1 cellular context compared by ENCODE assay signal in the genomic region with DNA sequence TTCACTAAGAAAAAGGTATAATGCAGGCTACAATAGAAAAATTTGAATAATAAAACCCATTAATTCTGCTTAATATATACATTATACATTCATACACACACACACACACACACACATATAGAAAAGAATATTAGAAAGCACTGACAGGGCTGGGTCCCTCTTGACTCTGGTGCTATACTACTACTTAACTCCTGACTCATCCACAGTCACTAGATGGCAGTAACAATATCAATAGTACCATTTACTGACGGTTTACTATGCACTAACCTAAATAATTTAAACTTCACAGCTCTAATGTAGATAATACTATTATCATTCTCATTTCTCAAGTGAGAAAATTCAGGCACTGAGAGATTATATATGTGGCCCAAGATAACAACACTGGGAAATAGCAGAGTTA.
TF ChIP-seq lines count a peak whose summit lies in the region.

No MANE protein-coding gene starts in this region.

TF ChIP-seq in HEK293, 187 proteins besides CTCF, POLR2A, EP300 and RAD21 (continued from another document):
- no peak for TF ChIP-seq ZNF292 (tag by site-specific recombination; IDR thresholded peaks at IDR 0.05; ENCODE audit: borderline replicate concordance, low read depth)
